15 cellular contexts compared by ENCODE assay signal in the genomic region with DNA sequence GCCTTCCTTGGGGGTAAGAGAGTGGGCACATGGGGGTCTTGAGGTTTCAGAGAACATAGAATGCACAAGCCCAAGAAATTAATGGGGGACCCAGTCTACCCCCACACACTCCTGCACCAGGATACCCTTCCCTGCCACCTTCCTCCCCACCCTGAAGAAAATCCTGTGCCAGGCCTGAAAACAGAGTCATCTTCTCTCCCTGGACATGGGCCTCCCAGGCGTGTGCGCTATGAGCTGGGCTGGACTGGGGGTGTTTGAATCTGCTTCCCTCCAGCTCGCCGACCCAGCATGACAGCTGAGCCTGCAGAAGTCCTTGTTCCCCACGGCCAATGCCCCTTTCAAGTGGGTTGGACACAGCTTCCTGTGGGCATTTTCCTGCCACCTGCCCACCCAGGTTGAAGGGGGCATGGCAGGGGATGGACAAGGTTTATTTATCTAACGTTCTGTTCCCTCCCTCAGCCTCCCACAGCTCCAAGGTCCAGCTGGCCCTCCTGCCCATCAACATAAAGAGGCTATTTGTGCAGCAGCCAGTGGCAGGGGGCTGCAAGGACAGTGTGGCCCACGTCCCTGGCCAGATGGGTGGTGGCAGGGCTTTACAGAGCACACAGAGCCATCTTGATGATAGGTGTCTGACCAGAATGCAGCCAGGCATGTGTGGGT.
DNase-seq lines count a peak whose midpoint lies in the region; ATAC-seq, FAIRE-seq and TF ChIP-seq lines count a peak whose summit lies in the region.
"Had no signal": no experiment of that assay in that cellular context is flagged by ENCODE, and none has a peak within 500 bp of the region (broad histone marks: within the 10 kb centered on the region; RNA-seq: fewer than 3 reads in every experiment).

No MANE protein-coding gene starts in this region.

- H3K9me3 ChIP-seq in heart right ventricle: no peaks in the 10 kb centered on the region

- no peak for FAIRE-seq in GM12892 (lab: Jason Lieb, UNC)
- FAIRE-seq: A204.1, GM12878 had no signal

- no peak overlapping the region for H3K4ac ChIP-seq in mesendoderm (ENCODE audit: low read depth, low read length)

- H2BK5ac ChIP-seq in mesendoderm (ENCODE audit: low read length): no peak overlapping the region

- H4K8ac ChIP-seq in mesendoderm (ENCODE audit: low read depth, low read length): no peak overlapping the region

- H3K79me2 ChIP-seq in mesendoderm (ENCODE audit: control insufficient read depth, insufficient read depth, low read length): no peaks in the 10 kb centered on the region

- H3K4me3 ChIP-seq in heart right ventricle (no peak overlapping the region), mesendoderm (ENCODE audit: low read length) (no peak overlapping the region)
- H3K4me3 ChIP-seq: GM12878 had no signal

- H3K27me3 ChIP-seq in heart right ventricle (no peaks in the 10 kb centered on the region), mesendoderm (ENCODE audit: insufficient read depth, low read length, poor library complexity) (no peaks in the 10 kb centered on the region)

- H3K36me3 ChIP-seq in heart right ventricle (peaks cover 0 to 10% (median 0%) of the 10 kb centered on the region in 9 donors), mesendoderm (ENCODE audit: control insufficient read depth, insufficient read depth, low read length) (no peaks in the 10 kb centered on the region)

- ATAC-seq in Right ventricle myocardium superior (ENCODE audit: poor library complexity) (no peak), heart right ventricle (no peak), HG02973 (IDR thresholded peaks at IDR 0.05; ENCODE audit: unreplicated experiment) (no peak)
- ATAC-seq: GM12878 had no signal

- no peak overlapping the region for H4K5ac ChIP-seq in mesendoderm (ENCODE audit: low read length)

- H3K4me1 ChIP-seq in heart right ventricle (peaks cover 0 to 18% (median 8%) of the 10 kb centered on the region in 9 donors), mesendoderm (ENCODE audit: control insufficient read depth, low read depth, low read length) (peaks cover 3% of the 10 kb centered on the region)

- H2BK120ac ChIP-seq in mesendoderm (ENCODE audit: low read depth, low read length): no peak overlapping the region

- peak overlapping the region; percentile 2 for H3K56ac ChIP-seq in mesendoderm (ENCODE audit: low read length)

- no peak for TF ChIP-seq CTCF in heart right ventricle (IDR thresholded peaks at IDR 0.05)

- H3K23ac ChIP-seq in mesendoderm (ENCODE audit: low read length): no peak overlapping the region

- intact Hi-C loops in Right ventricle myocardium superior (cut with DNase I): no loop called here
- intact Hi-C loops in heart right ventricle (cut with DNase I): loop anchor here in 5 of 10 donors (2.0 to 10.0 kb wide), 4 partner anchors 60 to 500 kb away; no protein-coding TSS in a partner anchor

- TF ChIP-seq POLR2A in GM12892 (IDR thresholded peaks at IDR 0.05; ENCODE audit: low read depth, low read length): no peak

- H3K18ac ChIP-seq in mesendoderm (ENCODE audit: low read length): no peak overlapping the region

- no peak overlapping the region for H2BK15ac ChIP-seq in mesendoderm (replicated peaks; ENCODE audit: low read depth)

- WGBS in heart right ventricle, 2 donors: 84 to 88% methylated on average over 7 of the region's 7 CpGs
- no CpG with 5 or more reads among the region's 7 CpGs for WGBS in mesendoderm (ENCODE audit: extremely low coverage, insufficient coverage, low lambda C conversion rate)

- H3K79me1 ChIP-seq in mesendoderm (ENCODE audit: low read length): no peaks in the 10 kb centered on the region

- H3K9ac ChIP-seq in mesendoderm (ENCODE audit: low read length): no peak overlapping the region

- DNase-seq in Right ventricle myocardium superior (peak; percentile 24), heart right ventricle (no peak), mesendoderm (no peak), substantia nigra (lab: John Stamatoyannopoulos, UW) (peak in 1 of 49 donors; percentile 27), GM12892 (ENCODE audit: insufficient read length) (no peak), NCI-H187 (lab: John Stamatoyannopoulos, UW) (no peak)
- DNase-seq: HCEC 1CT, NCI-H146, NCI-H2227 treated with DMSO at 0.1 percent for 48 hours, NCI-H524 treated with DMSO at 0.1 percent for 48 hours, RPMI8226 had no signal

- H2AK5ac ChIP-seq in mesendoderm (ENCODE audit: low read length): no peak overlapping the region

- H3K27ac ChIP-seq in heart right ventricle (no peak overlapping the region), angular gyrus (ENCODE audit: low read depth, low read length) (peak overlapping the region; percentile 96), mesendoderm (ENCODE audit: low read depth, low read length) (no peak overlapping the region), substantia nigra (ENCODE audit: low read depth, low read length, poor library complexity, severe bottlenecking) (peak overlapping the region; percentile 85)

- H3K4me2 ChIP-seq in mesendoderm (ENCODE audit: low read length): no peak overlapping the region

Comparison
In these comparisons a context has a peak if more than half of its experiments do, and no peak if none do; other contexts are left out.
1. H3K27ac ChIP-seq: peak in angular gyrus (single experiment) and substantia nigra (single experiment); none in heart right ventricle (0 of 10) and mesendoderm (single experiment).